Comparison of ENCODE assay signal across 8 cellular contexts in the genomic region with DNA sequence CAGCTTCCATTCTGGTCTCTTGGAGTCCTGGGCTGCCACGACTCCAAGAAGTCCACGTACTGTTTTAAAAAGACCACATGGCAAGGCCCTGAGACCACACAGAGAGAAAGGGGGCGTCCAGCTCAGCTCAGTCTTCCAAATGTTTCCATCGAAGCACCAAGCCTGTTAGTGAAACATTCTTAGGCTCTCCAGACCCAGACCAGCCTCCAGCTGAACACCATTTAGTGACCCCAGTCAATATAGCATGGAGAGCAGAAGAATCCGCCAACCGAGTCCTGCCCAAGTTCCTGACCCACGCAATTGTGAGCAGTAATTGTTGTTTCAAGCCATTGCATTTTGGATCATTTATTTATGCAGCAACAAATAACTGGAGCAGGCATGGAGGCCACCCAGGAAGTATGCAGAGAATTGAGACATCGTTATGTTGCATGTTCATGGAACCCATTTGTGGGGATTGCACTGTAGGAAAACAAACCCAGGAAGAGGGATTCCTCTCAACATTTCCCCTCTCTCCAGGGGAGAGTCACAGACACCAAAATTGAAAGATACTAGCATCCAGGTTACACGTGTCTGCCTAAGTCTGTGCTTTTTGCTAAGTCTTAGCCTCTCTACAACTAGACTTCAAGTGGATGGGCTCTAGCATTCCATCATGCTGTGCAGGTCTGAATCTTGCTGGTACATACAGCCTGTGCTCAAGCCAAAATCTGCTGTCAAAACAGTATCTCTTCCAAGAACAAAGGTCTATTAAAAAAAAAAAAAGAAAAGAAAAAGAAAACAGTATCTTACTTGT.
"Had no signal": no experiment of that assay in that cellular context is flagged by ENCODE, and none has a peak within 500 bp of the region (broad histone marks: within the 10 kb centered on the region; RNA-seq: fewer than 3 reads in every experiment).

No MANE protein-coding gene starts in this region.

- H3K4me3 ChIP-seq: GM23248, HAP-1 had no signal

- H2AFZ ChIP-seq: GM23248 had no signal

- H3K9ac ChIP-seq: GM23248 had no signal

- H3K27ac ChIP-seq: GM23248, HL-60 had no signal

- ATAC-seq: HCT116 had no signal

- H3K9me3 ChIP-seq: HAP-1 had no signal

- DNase-seq: GM23248, GOT3, H7, HFFc6, KBM-7 had no signal

- H3K36me3 ChIP-seq: HAP-1 had no signal
